In the genomic region with DNA sequence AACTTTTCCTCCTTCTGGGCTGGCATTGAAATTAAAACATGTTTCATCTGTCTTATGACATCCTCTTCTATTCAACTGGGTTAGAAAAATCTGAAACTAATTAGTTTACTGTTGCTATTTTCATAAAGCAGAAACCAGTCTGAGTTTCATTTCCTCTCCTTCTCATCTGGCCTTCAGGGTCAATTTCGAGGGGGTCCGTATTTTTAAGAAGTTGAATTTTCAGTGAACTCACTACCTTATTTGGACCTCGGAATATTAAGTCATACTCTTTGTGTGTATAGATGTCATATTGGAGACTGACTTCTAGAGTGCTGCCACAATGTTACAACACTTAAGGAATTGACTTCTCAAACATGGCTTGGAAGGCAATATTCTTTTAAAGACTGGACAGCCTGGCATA, we compare ENCODE assay signal across 26 cellular contexts.
"Had no signal": no experiment of that assay in that cellular context is flagged by ENCODE, and none has a peak within 500 bp of the region (broad histone marks: within the 10 kb centered on the region; RNA-seq: fewer than 3 reads in every experiment).

No MANE protein-coding gene starts in this region.

- H3K4me1 ChIP-seq: ascending aorta, body of pancreas had no signal

- H3K4me3 ChIP-seq: ascending aorta, body of pancreas, MG63, SK-N-MC had no signal

- H3K36me3 Mint-ChIP-seq: activated CD4-positive, alpha-beta memory T cell treated with anti-CD3 and anti-CD28 coated beads for 36 hours; activated naive CD4-positive, alpha-beta T cell treated with anti-CD3 and anti-CD28 coated beads, Interleukin-2, amount 50 U/mL, for 72 hours; T-cell had no signal

- H3K27ac Mint-ChIP-seq: activated CD4-positive, alpha-beta memory T cell treated with anti-CD3 and anti-CD28 coated beads for 36 hours; activated CD4-positive, alpha-beta T cell treated with anti-CD3 and anti-CD28 coated beads, Interleukin-2, amount 10 ng/mL, durations not matched to agents 7 days and 5 days; activated naive CD4-positive, alpha-beta T cell treated with anti-CD3 and anti-CD28 coated beads, Interleukin-2, amount 50 U/mL, for 72 hours; activated naive CD8-positive, alpha-beta T cell treated with anti-CD3 and anti-CD28 coated beads, Interleukin-2, amount 50 U/mL, for 24 hours; T-cell had no signal

- H3K27ac ChIP-seq: ascending aorta, body of pancreas, SK-N-MC, VCaP had no signal

- H3K4me1 Mint-ChIP-seq: activated CD4-positive, alpha-beta T cell treated with anti-CD3 and anti-CD28 coated beads, Interleukin-2, amount 10 ng/mL, durations not matched to agents 7 days and 5 days; activated naive CD8-positive, alpha-beta T cell treated with anti-CD3 and anti-CD28 coated beads, Interleukin-2, amount 50 U/mL, for 24 hours; T-cell had no signal

- H3K27me3 Mint-ChIP-seq: activated CD4-positive, alpha-beta memory T cell treated with anti-CD3 and anti-CD28 coated beads for 36 hours; activated CD4-positive, alpha-beta T cell treated with anti-CD3 and anti-CD28 coated beads, Interleukin-2, amount 10 ng/mL, durations not matched to agents 7 days and 5 days; activated naive CD8-positive, alpha-beta T cell treated with anti-CD3 and anti-CD28 coated beads, Interleukin-2, amount 50 U/mL, for 24 hours; T-cell had no signal

- DNase-seq: activated CD4-positive, alpha-beta memory T cell treated with anti-CD3 and anti-CD28 coated beads for 36 hours; activated CD4-positive, alpha-beta T cell treated with anti-CD3 and anti-CD28 coated beads, Interleukin-2, amount 10 ng/mL, durations not matched to agents 7 days and 5 days; activated CD4-positive, CD25-positive, alpha-beta regulatory T cell; activated CD8-positive, alpha-beta memory T cell treated with anti-CD3 and anti-CD28 coated beads for 24 hours; activated effector memory CD4-positive, alpha-beta T cell treated with anti-CD3 and anti-CD28 coated beads, Interleukin-2, amount 50 U/mL, for 16 hours; activated naive CD4-positive, alpha-beta T cell treated with Interleukin-2 at 50 U/mL for 16 hours; activated naive CD8-positive, alpha-beta T cell treated with anti-CD3 and anti-CD28 coated beads, Interleukin-2, amount 50 U/mL, for 24 hours; activated T-cell treated with anti-CD3 and anti-CD28 coated beads, Interleukin-2, amount 50 U/mL, for 4 hours; amniotic stem cell; body of pancreas; central memory CD4-positive, alpha-beta T cell; MG63; NCI-H1105 treated with DMSO at 0.1 percent for 48 hours; NCI-H1436 treated with DMSO at 0.1 percent for 48 hours; NCI-H187; NCI-H2081; NCI-H510A treated with DMSO at 0.1 percent for 48 hours; NCI-H69; PC-3; T-cell; T-helper 2 cell; T1000 had no signal

- H3K36me3 ChIP-seq: ascending aorta, MG63 had no signal

- H3K9me3 ChIP-seq: body of pancreas had no signal

- H3K4me3 Mint-ChIP-seq: activated CD4-positive, alpha-beta memory T cell treated with anti-CD3 and anti-CD28 coated beads for 36 hours; activated CD4-positive, alpha-beta T cell treated with anti-CD3 and anti-CD28 coated beads, Interleukin-2, amount 10 ng/mL, durations not matched to agents 7 days and 5 days; activated naive CD8-positive, alpha-beta T cell treated with anti-CD3 and anti-CD28 coated beads, Interleukin-2, amount 50 U/mL, for 24 hours; activated T-cell treated with anti-CD3 and anti-CD28 coated beads, Interleukin-2, amount 50 U/mL, for 4 hours; T-cell had no signal

- H3K27me3 ChIP-seq: ascending aorta, body of pancreas, MG63 had no signal
